Comparison of ENCODE assay signal across 7 cellular contexts in genomic region chr13:52599037-52599852, GRCh38. TPM values are rescaled to one million over a fixed set of nuclear protein-coding genes. Genes with fewer than 3 reads are reported as not detected.
DNase-seq lines count a peak whose midpoint lies in the region; ATAC-seq and TF ChIP-seq lines count a peak whose summit lies in the region.

No MANE protein-coding gene starts in this region.

- no peaks in the 10 kb centered on the region for H3K9me3 Mint-ChIP-seq in nephron progenitor cell

- peaks cover 47% of the 10 kb centered on the region for H3K4me1 Mint-ChIP-seq in nephron progenitor cell

- ATAC-seq in GM18867 (IDR thresholded peaks at IDR 0.05; ENCODE audit: unreplicated experiment), result peak; percentile 6
- ATAC-seq in HG02870 (IDR thresholded peaks at IDR 0.05; ENCODE audit: unreplicated experiment), result peak; percentile 23
- ATAC-seq in esophagus mucosa, result peak; percentile 35

- peak overlapping the region; percentile 92 for H3K4me3 Mint-ChIP-seq in nephron progenitor cell

- no peak for TF ChIP-seq CTCF in nephron progenitor cell (IDR thresholded peaks at IDR 0.05)

- H3K36me3 Mint-ChIP-seq in nephron progenitor cell (ENCODE audit: low read depth), result peaks cover 10% of the 10 kb centered on the region

- DNase-seq in SHP77 treated with DMSO at 0.1 percent for 48 hours (lab: John Stamatoyannopoulos, UW), result peak; percentile 64
- no peak for DNase-seq in nephron progenitor cell
- no peak for DNase-seq in activated CD8-positive, alpha-beta memory T cell treated with anti-CD3 and anti-CD28 coated beads, Interleukin-2, amount 50 U/mL, for 48 hours
- no peak for DNase-seq in stimulated activated CD4-positive, alpha-beta T cell treated with anti-CD3 and anti-CD28 coated beads, Interleukin-12 subunit alpha, Interleukin-12 subunit beta, amount 100 ng/mL, for 4 hours

- H3K27ac Mint-ChIP-seq in nephron progenitor cell, result peak overlapping the region; percentile 97

- peaks cover 5% of the 10 kb centered on the region for H3K27me3 Mint-ChIP-seq in nephron progenitor cell (ENCODE audit: low read depth, poor library complexity)

RNA-seq across cellular contexts. Expression of gene HNRNPA1L2, which starts 43.0 kb away (rescaled TPM):
- total RNA-seq in esophagus mucosa, result 3.7 TPM

RNA-seq across cellular contexts. Expression of gene SUGT1, which starts 53.4 kb away (rescaled TPM):
- total RNA-seq in esophagus mucosa, result 33.0 TPM
